Comparison of ENCODE assay signal across 8 cellular contexts in genomic region chr11:44861829-44862545, GRCh38.
A peak's percentile ranks its signal among the peaks of the same experiment; 100 is the strongest.
DNase-seq lines count a peak whose midpoint lies in the region; ATAC-seq and TF ChIP-seq lines count a peak whose summit lies in the region.

No MANE protein-coding gene starts in this region.

- CTCF ChIA-PET in Panc1 (lab: Charles Lee): no interaction called here

- H3K9me3 ChIP-seq in Panc1 (ENCODE audit: control insufficient read depth, insufficient read depth, low read depth, low read length): no peaks in the 10 kb centered on the region
- no peaks in the 10 kb centered on the region for H3K9me3 ChIP-seq in uterus

- peaks cover 21% of the 10 kb centered on the region for H3K4me1 Mint-ChIP-seq in activated T-helper 1 cell treated with anti-CD3 and anti-CD28 coated beads, Interleukin-12 subunit alpha, Interleukin-12 subunit beta, Interleukin-2, Interleukin-4 antibody, amounts not matched to agents 30 ng/mL and 10 ng/mL and 1 ng/mL, durations not matched to agents 14 hours and 24 hours and 36 hours (ENCODE audit: low read depth)

- H3K27ac ChIP-seq in ACC112 (ENCODE audit: low read depth, low read length) (peak overlapping the region; percentile 84), Panc1 (ENCODE audit: low read length) (peak overlapping the region; percentile 82), uterus (peak overlapping the region; percentile 94 to 98)

- peak; percentile 99 for ATAC-seq in GM19025 (IDR thresholded peaks at IDR 0.05; ENCODE audit: low read depth, unreplicated experiment)
- ATAC-seq in HG03135 (IDR thresholded peaks at IDR 0.05; ENCODE audit: unreplicated experiment): peak; percentile 99
- ATAC-seq in Panc1: peak; percentile 98

- TF ChIP-seq POLR2A in uterus (IDR thresholded peaks at IDR 0.05): peak in 1 of 2 donors; percentile 46

- BruUV-seq in Panc1 (replicated peaks; lab: Mats Ljungman, UMichigan): no TSS peak

- H3K79me2 ChIP-seq in ACC112 (ENCODE audit: control insufficient read depth, insufficient read depth, low read length, unreplicated experiment): no peaks in the 10 kb centered on the region

- in situ Hi-C loops in Panc1 (cut with HindIII; ENCODE audit: low pct_unique_long_range_greater_than_20kb, low sequenced_read_pairs): no loop called here

- H3K27ac Mint-ChIP-seq in activated T-helper 1 cell treated with anti-CD3 and anti-CD28 coated beads, Interleukin-12 subunit alpha, Interleukin-12 subunit beta, Interleukin-2, Interleukin-4 antibody, amounts not matched to agents 30 ng/mL and 10 ng/mL and 1 ng/mL, durations not matched to agents 14 hours and 24 hours and 36 hours: peak overlapping the region; percentile 68

- H3K4me3 ChIP-seq in ACC112 (ENCODE audit: low read depth, low read length) (peak overlapping the region; percentile 56; the same call in 1 of the 2 replicates), Panc1 (ENCODE audit: low read depth in 2 of 2, low read length in 2 of 2) (no peak overlapping the region), uterus (no peak overlapping the region)

- DNase-seq in Panc1 (ENCODE audit: low read depth, low spot score) (peak; percentile 89), fibroblast of the conjunctiva (ENCODE audit: low read depth) (peak; percentile 96), posterior vena cava (ENCODE audit: low spot score) (peak; percentile 95), uterus (peak; percentile 84 to 94)
- peak; percentile 76 for DNase-seq in activated T-helper 1 cell treated with anti-CD3 and anti-CD28 coated beads, Interleukin-12 subunit alpha, Interleukin-12 subunit beta, Interleukin-2, Interleukin-4 antibody, amounts not matched to agents 30 ng/mL and 10 ng/mL and 1 ng/mL, durations not matched to agents 14 hours and 24 hours and 36 hours (ENCODE audit: low spot score)

- H3K4me3 Mint-ChIP-seq in activated T-helper 1 cell treated with anti-CD3 and anti-CD28 coated beads, Interleukin-12 subunit alpha, Interleukin-12 subunit beta, Interleukin-2, Interleukin-4 antibody, amounts not matched to agents 30 ng/mL and 10 ng/mL and 1 ng/mL, durations not matched to agents 14 hours and 24 hours and 36 hours: no peak overlapping the region

- POLR2A ChIA-PET in Panc1 (lab: Charles Lee): interaction anchor here (0.6 kb wide), 1 partner anchor 165 kb away, joined by 9 read pairs; no protein-coding TSS in a partner anchor

- H3K9me3 Mint-ChIP-seq in activated T-helper 1 cell treated with anti-CD3 and anti-CD28 coated beads, Interleukin-12 subunit alpha, Interleukin-12 subunit beta, Interleukin-2, Interleukin-4 antibody, amounts not matched to agents 30 ng/mL and 10 ng/mL and 1 ng/mL, durations not matched to agents 14 hours and 24 hours and 36 hours: no peaks in the 10 kb centered on the region

- H3K36me3 ChIP-seq in ACC112 (ENCODE audit: insufficient read depth, low read length) (no peaks in the 10 kb centered on the region), Panc1 (ENCODE audit: control insufficient read depth, insufficient read depth, low read length) (no peaks in the 10 kb centered on the region), uterus (no peaks in the 10 kb centered on the region)

- TF ChIP-seq CTCF in Panc1 (IDR thresholded peaks at IDR 0.05) (no peak), uterus (IDR thresholded peaks at IDR 0.05) (no peak)

- no peak overlapping the region for H2AFZ ChIP-seq in ACC112 (ENCODE audit: low read length, unreplicated experiment)

- intact Hi-C loops in Panc1 (cut with micrococcal nuclease; ENCODE audit: unreplicated experiment): no loop called here
- intact Hi-C loops in activated T-helper 1 cell treated with anti-CD3 and anti-CD28 coated beads, Interleukin-12 subunit alpha, Interleukin-12 subunit beta, Interleukin-2, Interleukin-4 antibody, amounts not matched to agents 30 ng/mL and 10 ng/mL and 1 ng/mL, durations not matched to agents 14 hours and 24 hours and 36 hours (cut with micrococcal nuclease): loop anchor here (1.0 to 2.0 kb wide), 5 partner anchors 135 to 297 kb away; partner anchors contain the start of genes CD82 and PRDM11
- intact Hi-C loops in posterior vena cava (cut with DNase I): no loop called here
- intact Hi-C loops in uterus (cut with DNase I; ENCODE audit: low total_unique reads): no loop called here

- H3K4me1 ChIP-seq in ACC112 (ENCODE audit: control insufficient read depth, insufficient read depth, low read length, unreplicated experiment): peaks cover 16% of the 10 kb centered on the region
- H3K4me1 ChIP-seq in Panc1 (ENCODE audit: control insufficient read depth, insufficient read depth, low read length): peaks cover 36% of the 10 kb centered on the region
- H3K4me1 ChIP-seq in uterus: peaks cover 0 to 13% of the 10 kb centered on the region in 2 donors

- H3K36me3 Mint-ChIP-seq in activated T-helper 1 cell treated with anti-CD3 and anti-CD28 coated beads, Interleukin-12 subunit alpha, Interleukin-12 subunit beta, Interleukin-2, Interleukin-4 antibody, amounts not matched to agents 30 ng/mL and 10 ng/mL and 1 ng/mL, durations not matched to agents 14 hours and 24 hours and 36 hours (ENCODE audit: low read depth): peaks cover 2% of the 10 kb centered on the region

- H3K27me3 ChIP-seq in ACC112 (ENCODE audit: insufficient read depth, low read length) (no peaks in the 10 kb centered on the region), Panc1 (ENCODE audit: control insufficient read depth, insufficient read depth, low read length) (no peaks in the 10 kb centered on the region), uterus (no peaks in the 10 kb centered on the region)

- peaks cover 57% of the 10 kb centered on the region for H3K27me3 Mint-ChIP-seq in activated T-helper 1 cell treated with anti-CD3 and anti-CD28 coated beads, Interleukin-12 subunit alpha, Interleukin-12 subunit beta, Interleukin-2, Interleukin-4 antibody, amounts not matched to agents 30 ng/mL and 10 ng/mL and 1 ng/mL, durations not matched to agents 14 hours and 24 hours and 36 hours (ENCODE audit: insufficient read depth)
